Comparison of ENCODE assay signal across 1 cellular context in the genomic region with DNA sequence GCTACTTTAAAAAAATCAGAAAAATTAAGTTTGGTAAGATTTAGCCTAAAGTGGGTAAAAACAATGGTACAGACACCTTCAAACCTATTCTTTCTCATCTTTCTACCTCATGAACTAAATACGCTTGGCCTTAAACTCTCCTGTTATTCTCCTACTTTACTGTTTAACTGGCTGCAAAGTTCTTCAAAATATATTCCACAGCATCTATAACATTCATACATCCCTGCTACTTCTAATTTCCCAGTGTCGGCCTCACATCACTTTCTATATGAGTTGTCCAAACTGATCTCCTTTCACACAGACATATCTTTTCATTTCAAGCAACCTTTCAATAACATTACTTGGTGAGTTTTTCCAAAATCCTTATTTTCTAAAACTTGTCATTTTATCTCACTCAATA.
TF ChIP-seq lines count a peak whose summit lies in the region.

No MANE protein-coding gene starts in this region.

TF ChIP-seq in WTC11, 78 proteins besides CTCF, POLR2A, EP300 and RAD21 (continued from another document):
- TF ChIP-seq, protein P1, sequence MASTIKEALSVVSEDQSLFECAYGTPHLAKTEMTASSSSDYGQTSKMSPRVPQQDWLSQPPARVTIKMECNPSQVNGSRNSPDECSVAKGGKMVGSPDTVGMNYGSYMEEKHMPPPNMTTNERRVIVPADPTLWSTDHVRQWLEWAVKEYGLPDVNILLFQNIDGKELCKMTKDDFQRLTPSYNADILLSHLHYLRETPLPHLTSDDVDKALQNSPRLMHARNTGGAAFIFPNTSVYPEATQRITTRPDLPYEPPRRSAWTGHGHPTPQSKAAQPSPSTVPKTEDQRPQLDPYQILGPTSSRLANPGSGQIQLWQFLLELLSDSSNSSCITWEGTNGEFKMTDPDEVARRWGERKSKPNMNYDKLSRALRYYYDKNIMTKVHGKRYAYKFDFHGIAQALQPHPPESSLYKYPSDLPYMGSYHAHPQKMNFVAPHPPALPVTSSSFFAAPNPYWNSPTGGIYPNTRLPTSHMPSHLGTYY (CRISPR knock-in tag; IDR thresholded peaks at IDR 0.05): no peak
- TF ChIP-seq, protein P2, sequence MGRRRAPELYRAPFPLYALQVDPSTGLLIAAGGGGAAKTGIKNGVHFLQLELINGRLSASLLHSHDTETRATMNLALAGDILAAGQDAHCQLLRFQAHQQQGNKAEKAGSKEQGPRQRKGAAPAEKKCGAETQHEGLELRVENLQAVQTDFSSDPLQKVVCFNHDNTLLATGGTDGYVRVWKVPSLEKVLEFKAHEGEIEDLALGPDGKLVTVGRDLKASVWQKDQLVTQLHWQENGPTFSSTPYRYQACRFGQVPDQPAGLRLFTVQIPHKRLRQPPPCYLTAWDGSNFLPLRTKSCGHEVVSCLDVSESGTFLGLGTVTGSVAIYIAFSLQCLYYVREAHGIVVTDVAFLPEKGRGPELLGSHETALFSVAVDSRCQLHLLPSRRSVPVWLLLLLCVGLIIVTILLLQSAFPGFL (CRISPR knock-in tag; IDR thresholded peaks at IDR 0.05; ENCODE audit: borderline replicate concordance): no peak
